8 cellular contexts compared by ENCODE assay signal in genomic region chr15:66703540-66703941, GRCh38. TPM values are rescaled to one million over a fixed set of nuclear protein-coding genes. Genes with fewer than 3 reads are reported as not detected.
DNase-seq lines count a peak whose midpoint lies in the region; ATAC-seq and TF ChIP-seq lines count a peak whose summit lies in the region.

No MANE protein-coding gene starts in this region.

- POLR2A ChIA-PET in Caco-2 (lab: Charles Lee): no interaction called here

- CTCF ChIA-PET in Caco-2 (lab: Charles Lee): interaction anchor here (0.6 kb wide), 2 partner anchors 8 to 148 kb away, joined by 3 read pairs; no protein-coding TSS in a partner anchor

- H3K4me3 ChIP-seq in Caco-2 (ENCODE audit: low read depth, low read length) (peak overlapping the region; percentile 74), body of pancreas (peak overlapping the region in 1 of 2 donors; percentile 57), liver (ENCODE audit: low read depth in 1 of 3, low read length in 3 of 3) (peak overlapping the region; percentile 41 to 86 (median 72)), vagina (peak overlapping the region; percentile 53 to 84)
- peak overlapping the region; percentile 92 for H3K4me3 ChIP-seq in Jurkat, Clone E6-1 (ENCODE audit: low read length)

- TF ChIP-seq CTCF in Caco-2 (IDR thresholded peaks at IDR 0.05; ENCODE audit: insufficient read depth in 1 of 2, low read depth in 1 of 2, low read length in 1 of 2, severe bottlenecking in 1 of 2, unreplicated experiment in 1 of 2): no peak
- no peak for TF ChIP-seq CTCF in body of pancreas (IDR thresholded peaks at IDR 0.05)
- no peak for TF ChIP-seq CTCF in liver (IDR thresholded peaks at IDR 0.05; ENCODE audit: low read depth, low read length, missing input control)
- TF ChIP-seq CTCF in vagina (IDR thresholded peaks at IDR 0.05): no peak

- peaks cover 11% of the 10 kb centered on the region for H3K36me3 Mint-ChIP-seq in Caco-2 (ENCODE audit: insufficient read depth, unreplicated experiment)

- no peak for TF ChIP-seq RAD21 in liver (IDR thresholded peaks at IDR 0.05)

- no peak for ATAC-seq in body of pancreas
- no peak for ATAC-seq in GM21360 (IDR thresholded peaks at IDR 0.05; ENCODE audit: unreplicated experiment)

- peak overlapping the region; percentile 30 to 92 (median 59) for H3K27ac ChIP-seq in body of pancreas
- no peak overlapping the region for H3K27ac ChIP-seq in liver (ENCODE audit: low read depth in 1 of 2, low read length in 2 of 2)
- peak overlapping the region; percentile 82 for H3K27ac ChIP-seq in vagina

- no peak overlapping the region for H3K27ac Mint-ChIP-seq in Caco-2 (ENCODE audit: unreplicated experiment)

- H3K9ac ChIP-seq in liver (ENCODE audit: low read depth in 1 of 2, low read length in 2 of 2): no peak overlapping the region

- DNase-seq in Caco-2 (peak in 1 of 2 experiments; percentile 45), body of pancreas (peak; percentile 47 to 60 (median 55)), vagina (ENCODE audit: extremely low spot score in 2 of 2) (no peak), activated gamma-delta T cell treated with Interleukin-2 at 50 U/mL for 16 hours (no peak), NCI-H187 treated with DMSO at 0.1 percent for 48 hours (lab: John Stamatoyannopoulos, UW) (no peak)
- DNase-seq in Jurkat, Clone E6-1 (ENCODE audit: low read depth, low spot score): no peak

- 0% methylated on average over 11 to 31 of the region's 59 CpGs for WGBS in body of pancreas, 2 donors
- WGBS in liver: under 1% methylated on average over 59 of the region's 59 CpGs

- H3K4me1 Mint-ChIP-seq in Caco-2 (ENCODE audit: low read depth, unreplicated experiment): peaks cover 16% of the 10 kb centered on the region

- BruUV-seq in Caco-2 (replicated peaks; lab: Mats Ljungman, UMichigan): no TSS peak

- peak in 1 of 3 donors; percentile 4 for TF ChIP-seq POLR2A in body of pancreas (IDR thresholded peaks at IDR 0.05)
- no peak for TF ChIP-seq POLR2A in vagina (IDR thresholded peaks at IDR 0.05)

- H3K27me3 ChIP-seq in Caco-2 (replicated peaks; ENCODE audit: control insufficient read depth, insufficient read depth, low read length) (no peaks in the 10 kb centered on the region), body of pancreas (no peaks in the 10 kb centered on the region), liver (ENCODE audit: control insufficient read depth in 4 of 4, insufficient read depth in 4 of 4, low read length in 3 of 4) (no peaks in the 10 kb centered on the region), vagina (no peaks in the 10 kb centered on the region)

- peak overlapping the region; percentile 91 for H3K4me3 Mint-ChIP-seq in Caco-2 (ENCODE audit: unreplicated experiment)

- H3K4me1 ChIP-seq in Caco-2 (peaks cover 17% of the 10 kb centered on the region), body of pancreas (peaks cover 60% of the 10 kb centered on the region), liver (ENCODE audit: control insufficient read depth in 4 of 4, insufficient read depth in 4 of 4, low read length in 3 of 4) (peaks cover 3 to 56% (median 40%) of the 10 kb centered on the region in 4 donors), vagina (peaks cover 50% of the 10 kb centered on the region)

- H3K9me3 Mint-ChIP-seq in Caco-2 (ENCODE audit: unreplicated experiment): no peaks in the 10 kb centered on the region

- H3K27me3 Mint-ChIP-seq in Caco-2 (ENCODE audit: insufficient read depth, unreplicated experiment): no peaks in the 10 kb centered on the region

- intact Hi-C loops in Caco-2 (cut with micrococcal nuclease; ENCODE audit: unreplicated experiment): loop anchor here (5.0 kb wide), 1 partner anchor 149 kb away; no protein-coding TSS in a partner anchor
- intact Hi-C loops in body of pancreas (cut with DNase I): no loop called here
- intact Hi-C loops in vagina (cut with DNase I): loop anchor here (5.0 kb wide), 1 partner anchor 81 kb away; no protein-coding TSS in a partner anchor

- no peaks in the 10 kb centered on the region for H3K36me3 ChIP-seq in Caco-2 (ENCODE audit: control insufficient read depth, insufficient read depth, low read length)
- H3K36me3 ChIP-seq in body of pancreas (replicated peaks in 1 of 2; ENCODE audit: insufficient read depth in 1 of 2, low read depth in 2 of 2): no peaks in the 10 kb centered on the region
- H3K36me3 ChIP-seq in liver (ENCODE audit: control insufficient read depth in 4 of 4, insufficient read depth in 3 of 4, low read depth in 1 of 4, low read length in 3 of 4): no peaks in the 10 kb centered on the region
- H3K36me3 ChIP-seq in vagina: no peaks in the 10 kb centered on the region

- no peaks in the 10 kb centered on the region for H3K9me3 ChIP-seq in Caco-2
- no peaks in the 10 kb centered on the region for H3K9me3 ChIP-seq in body of pancreas
- no peaks in the 10 kb centered on the region for H3K9me3 ChIP-seq in liver (ENCODE audit: control insufficient read depth in 4 of 4, low read length in 3 of 4)
- H3K9me3 ChIP-seq in vagina: no peaks in the 10 kb centered on the region

TF ChIP-seq in liver, 16 proteins besides CTCF, POLR2A, EP300 and RAD21:
- no peak for TF ChIP-seq FOXA2 (IDR thresholded peaks at IDR 0.05)
- TF ChIP-seq RXRA (IDR thresholded peaks at IDR 0.05): no peak

RNA-seq across cellular contexts. Expression of gene SMAD6, which starts 1.5 kb away (rescaled TPM):
- 8.9 and 10.5 TPM in 2 replicates for total RNA-seq in Caco-2 (2022)
- 4.9 TPM for polyA plus RNA-seq in Jurkat, Clone E6-1 (2012; ENCODE audit: insufficient read depth, insufficient read length)
- total RNA-seq in body of pancreas: 10 to 100 TPM; 14.0 to 25.4 TPM
- total RNA-seq in liver: 10 to 100 TPM; 14.1 to 15.1 TPM
- 1 to 10 TPM; 1.2 to 7.9 TPM for polyA plus RNA-seq in liver
- total RNA-seq in vagina: 28.5 TPM

Comparison
In these comparisons a context has a peak if more than half of its experiments do, and no peak if none do; other contexts are left out.
1. DNase-seq: peak in body of pancreas (4 of 4); none in Jurkat, Clone E6-1 (single experiment), vagina (0 of 2), activated gamma-delta T cell treated with Interleukin-2 at 50 U/mL for 16 hours (single experiment) and NCI-H187 treated with DMSO at 0.1 percent for 48 hours (single experiment).
2. H3K27ac ChIP-seq: peak in body of pancreas (4 of 4) and vagina (single experiment); none in liver (0 of 2).